ENCODE assay signal across 27 cellular contexts in genomic region chr10:63393050-63393449, GRCh38.
"Had no signal": no experiment of that assay in that cellular context is flagged by ENCODE, and none has a peak within 500 bp of the region (broad histone marks: within the 10 kb centered on the region; RNA-seq: fewer than 3 reads in every experiment).

No MANE protein-coding gene starts in this region.

- ATAC-seq: activated CD8-positive, alpha-beta T cell treated with anti-CD3 and anti-CD28 coated beads for 36 hours; activated naive CD4-positive, alpha-beta T cell treated with anti-CD3 and anti-CD28 coated beads, Interleukin-2, amount 50 U/mL, for 72 hours; activated T-cell treated with anti-CD3 and anti-CD28 coated beads, Interleukin-2, amount 50 U/mL, for 72 hours; body of pancreas had no signal

- H3K36me3 ChIP-seq: adrenal gland, breast epithelium, WERI-Rb-1 had no signal

- H3K27me3 ChIP-seq: adrenal gland, body of pancreas, breast epithelium, MG63 had no signal

- H3K4me1 ChIP-seq: adrenal gland, breast epithelium had no signal

- H3K27ac ChIP-seq: adrenal gland, body of pancreas, breast epithelium, WERI-Rb-1 had no signal

- H3K27ac Mint-ChIP-seq: activated CD4-positive, alpha-beta T cell treated with anti-CD3 and anti-CD28 coated beads, Interleukin-2, amount 10 ng/mL, durations not matched to agents 24 days and 14 days; activated CD8-positive, alpha-beta T cell treated with anti-CD3 and anti-CD28 coated beads for 36 hours; activated naive CD4-positive, alpha-beta T cell treated with anti-CD3 and anti-CD28 coated beads for 36 hours; activated naive CD4-positive, alpha-beta T cell treated with anti-CD3 and anti-CD28 coated beads, Interleukin-2, amount 50 U/mL, for 72 hours; activated T-cell treated with anti-CD3 and anti-CD28 coated beads, Interleukin-2, amount 50 U/mL, for 72 hours had no signal

- FAIRE-seq: astrocyte had no signal

- H3K9me3 ChIP-seq: body of pancreas had no signal

- DNase-seq: activated CD4-positive, alpha-beta T cell treated with anti-CD3 and anti-CD28 coated beads, Interleukin-2, amount 10 ng/mL, durations not matched to agents 24 days and 14 days; activated CD4-positive, alpha-beta T cell treated with anti-CD3 and anti-CD28 coated beads, Interleukin-2, amount 50 U/mL, for 4 hours; activated CD8-positive, alpha-beta T cell treated with anti-CD3 and anti-CD28 coated beads for 36 hours; activated gamma-delta T cell treated with Interleukin-2 at 50 U/mL for 16 hours; activated naive CD4-positive, alpha-beta T cell treated with anti-CD3 and anti-CD28 coated beads for 36 hours; activated T-cell treated with anti-CD3 and anti-CD28 coated beads, Interleukin-2, amount 50 U/mL, for 1 hour; activated T-cell treated with anti-CD3 and anti-CD28 coated beads, Interleukin-2, amount 50 U/mL, for 72 hours; adrenal gland; body of pancreas; Karpas-422; MG63; NCI-H1092; NCI-H1436 treated with DMSO at 0.1 percent for 48 hours; NCI-H1694 treated with DMSO at 0.1 percent for 48 hours; NCI-H2029; NCI-H510A; NCI-H526; NCI-H748 treated with DMSO at 0.1 percent for 48 hours; NK-92 treated with Interleukin-12 subunit alpha and Interleukin-12 subunit beta, amount 100 ng/mL, for 24 hours; Right ventricle myocardium superior; SW 1271; T-helper 1 cell; T1000; WERI-Rb-1 had no signal

- H3K4me3 ChIP-seq: adrenal gland, body of pancreas, breast epithelium, MG63 had no signal

- H3K27me3 Mint-ChIP-seq: activated CD4-positive, alpha-beta T cell treated with anti-CD3 and anti-CD28 coated beads, Interleukin-2, amount 10 ng/mL, durations not matched to agents 24 days and 14 days; activated CD8-positive, alpha-beta T cell treated with anti-CD3 and anti-CD28 coated beads for 36 hours had no signal

- H3K4me3 Mint-ChIP-seq: activated CD4-positive, alpha-beta T cell treated with anti-CD3 and anti-CD28 coated beads, Interleukin-2, amount 10 ng/mL, durations not matched to agents 24 days and 14 days; activated CD8-positive, alpha-beta T cell treated with anti-CD3 and anti-CD28 coated beads for 36 hours; activated naive CD4-positive, alpha-beta T cell treated with anti-CD3 and anti-CD28 coated beads for 36 hours; activated T-cell treated with anti-CD3 and anti-CD28 coated beads, Interleukin-2, amount 50 U/mL, for 72 hours had no signal
